Comparison of ENCODE assay signal across 16 cellular contexts in the genomic region with DNA sequence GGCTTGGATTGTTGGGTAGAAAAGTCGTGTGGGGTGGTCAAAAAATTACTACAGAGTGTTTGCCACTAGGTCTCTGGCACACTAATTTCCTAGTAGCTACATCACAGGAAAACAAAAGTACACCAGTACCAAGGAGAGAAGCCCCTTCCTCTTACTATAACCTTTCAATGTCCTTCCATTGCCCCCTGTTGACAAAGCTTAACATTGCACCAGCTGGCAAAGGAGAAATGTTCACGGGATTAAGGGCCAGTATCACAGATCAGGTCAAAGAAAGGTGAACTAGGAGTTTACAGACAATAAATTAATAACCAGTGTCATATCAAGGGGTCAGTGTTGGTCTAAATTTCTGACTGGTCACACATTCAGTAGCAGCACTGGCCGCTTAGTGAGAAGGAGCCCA.
DNase-seq lines count a peak whose midpoint lies in the region; ATAC-seq and TF ChIP-seq lines count a peak whose summit lies in the region.
"Had no signal": no experiment of that assay in that cellular context is flagged by ENCODE, and none has a peak within 500 bp of the region (broad histone marks: within the 10 kb centered on the region; RNA-seq: fewer than 3 reads in every experiment).

No MANE protein-coding gene starts in this region.

- H3K9ac ChIP-seq in SU-DHL-6 (ENCODE audit: low read length): no peak overlapping the region

- H3F3A ChIP-seq in SU-DHL-6 (ENCODE audit: insufficient read depth): no peaks in the 10 kb centered on the region

- no peaks in the 10 kb centered on the region for H3K9me2 ChIP-seq in SU-DHL-6 (replicated peaks; ENCODE audit: insufficient read depth, low read length)

- H3K9me3 ChIP-seq in SU-DHL-6 (ENCODE audit: insufficient read depth, low read length): no peaks in the 10 kb centered on the region
- H3K9me3 ChIP-seq: spleen had no signal

- TF ChIP-seq CTCF in SU-DHL-6 (IDR thresholded peaks at IDR 0.05; ENCODE audit: insufficient read depth, low read length, poor library complexity, severe bottlenecking): peak; percentile 23

- DNase-seq in CMK (ENCODE audit: low read depth) (peak; percentile 4), H7 (peak; percentile 18), left kidney (ENCODE audit: low read depth, low spot score) (peak; percentile 45), NCI-H1436 treated with DMSO at 0.1 percent for 48 hours (lab: John Stamatoyannopoulos, UW) (no peak)
- no peak for DNase-seq in activated CD4-positive, alpha-beta T cell treated with anti-CD3 and anti-CD28 coated beads, Interleukin-2, amount 50 U/mL, for 4 hours
- DNase-seq: activated CD4-positive, CD25-positive, alpha-beta regulatory T cell; activated naive CD4-positive, alpha-beta T cell treated with anti-CD3 and anti-CD28 coated beads, Interleukin-2, amount 50 U/mL, for 16 hours; NCI-H1105 treated with DMSO at 0.1 percent for 48 hours; NCI-H226; spleen; stimulated activated naive CD8-positive, alpha-beta T cell treated with anti-CD3 and anti-CD28 coated beads, Interleukin-15, amount 100 ng/mL, for 72 hours; T-cell had no signal

- H3K79me2 ChIP-seq in SU-DHL-6 (ENCODE audit: insufficient read depth, low read length): no peaks in the 10 kb centered on the region

- H3K4me3 ChIP-seq in H7 (ENCODE audit: insufficient read depth, low read depth, low read length) (no peak overlapping the region), SU-DHL-6 (ENCODE audit: insufficient read depth, low read length, poor library complexity, severe bottlenecking) (no peak overlapping the region)
- H3K4me3 ChIP-seq: cardiac muscle cell, spleen had no signal

- H3K27me3 ChIP-seq in H7 (ENCODE audit: control insufficient read depth, insufficient read depth, low read length) (no peaks in the 10 kb centered on the region), SU-DHL-6 (ENCODE audit: low read length) (no peaks in the 10 kb centered on the region)
- H3K27me3 ChIP-seq: cardiac muscle cell, spleen had no signal

- H3K4me2 ChIP-seq in SU-DHL-6 (ENCODE audit: low read depth, low read length, poor library complexity, severe bottlenecking): no peak overlapping the region

- H3K27ac ChIP-seq in SU-DHL-6 (ENCODE audit: low read depth, low read length): no peak overlapping the region
- H3K27ac ChIP-seq: spleen had no signal

- H3K36me3 ChIP-seq in H7 (replicated peaks; ENCODE audit: control insufficient read depth, insufficient read depth, low read length) (no peaks in the 10 kb centered on the region), SU-DHL-6 (ENCODE audit: low read length) (no peaks in the 10 kb centered on the region)
- H3K36me3 ChIP-seq: cardiac muscle cell, spleen had no signal

- H2AFZ ChIP-seq in SU-DHL-6 (ENCODE audit: low read depth, low read length, severe bottlenecking): no peak overlapping the region

- no peaks in the 10 kb centered on the region for H4K20me1 ChIP-seq in SU-DHL-6 (ENCODE audit: low read depth, low read length)

- no peak for ATAC-seq in HG03025 (IDR thresholded peaks at IDR 0.05; ENCODE audit: low FRiP score, unreplicated experiment)
- no peak for ATAC-seq in GM19351 (IDR thresholded peaks at IDR 0.05; ENCODE audit: unreplicated experiment)
- ATAC-seq: stimulated activated naive CD8-positive, alpha-beta T cell treated with anti-CD3 and anti-CD28 coated beads, Interleukin-15, amount 100 ng/mL, for 72 hours; T-cell had no signal

Comparison
In these comparisons a context has a peak if more than half of its experiments do, and no peak if none do; other contexts are left out.
1. DNase-seq: peak in CMK (single experiment), H7 (single experiment) and left kidney (single experiment); none in activated CD4-positive, alpha-beta T cell treated with anti-CD3 and anti-CD28 coated beads, Interleukin-2, amount 50 U/mL, for 4 hours (0 of 2) and NCI-H1436 treated with DMSO at 0.1 percent for 48 hours (single experiment).